In the genomic region with DNA sequence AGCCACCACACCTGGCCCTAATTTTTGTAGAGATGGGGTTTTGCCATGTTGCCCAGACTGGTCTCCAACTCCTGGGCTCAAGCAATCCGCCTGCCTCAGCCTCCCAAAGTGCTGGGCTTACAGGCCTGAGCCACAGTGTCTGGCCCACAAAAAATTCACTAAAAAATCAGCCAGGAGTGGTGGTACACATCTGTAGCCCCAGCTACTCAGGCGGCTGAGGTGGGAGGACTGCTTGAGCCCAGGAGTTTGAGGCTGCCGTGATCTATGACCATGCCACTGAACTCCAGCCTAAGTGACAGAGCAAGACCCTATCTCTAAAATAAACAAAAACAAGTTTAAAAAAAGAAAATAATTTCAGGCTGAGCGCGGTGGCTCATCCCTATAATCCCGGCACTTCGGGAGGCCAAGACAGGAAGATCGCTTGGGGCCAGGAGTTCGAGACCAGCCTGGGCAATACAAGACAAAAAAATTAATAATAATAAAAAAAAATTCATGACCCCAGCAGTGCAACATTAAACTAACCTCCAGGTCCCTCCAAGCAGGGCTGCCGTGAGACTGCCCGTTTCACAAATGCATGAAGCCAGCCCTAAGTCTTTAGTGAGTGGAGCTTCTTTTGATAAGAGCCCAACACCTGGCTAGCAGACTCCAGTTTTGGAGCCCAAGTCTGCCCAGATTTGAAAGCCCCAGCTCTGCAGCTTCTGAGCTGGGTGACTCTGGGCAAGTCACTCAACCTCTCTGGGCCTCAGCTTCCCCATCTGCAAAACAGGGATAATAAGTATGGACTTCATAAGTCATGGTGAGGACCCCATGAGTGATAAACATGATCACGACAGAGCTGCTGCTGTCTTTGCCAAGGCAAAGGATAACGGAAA, we compare ENCODE assay signal across 8 cellular contexts. TPM values are rescaled to one million over a fixed set of nuclear protein-coding genes. Genes with fewer than 3 reads are reported as not detected.
DNase-seq lines count a peak whose midpoint lies in the region; ATAC-seq, FAIRE-seq and TF ChIP-seq lines count a peak whose summit lies in the region.

No MANE protein-coding gene starts in this region.

- TF ChIP-seq EP300 in gastroesophageal sphincter (IDR thresholded peaks at IDR 0.05) = no peak

- H3K4me3 Mint-ChIP-seq in activated T-cell treated with anti-CD3 and anti-CD28 coated beads, Interleukin-2, amount 50 U/mL, for 4 hours = peak overlapping the region; percentile 91

- no peak for TF ChIP-seq CTCF in HFF-Myc (IDR thresholded peaks at IDR 0.05; ENCODE audit: low read depth, low read length, missing control alignments)
- TF ChIP-seq CTCF in gastroesophageal sphincter (IDR thresholded peaks at IDR 0.05) = no peak

- no peaks in the 10 kb centered on the region for H3K27me3 Mint-ChIP-seq in activated T-cell treated with anti-CD3 and anti-CD28 coated beads, Interleukin-2, amount 50 U/mL, for 4 hours (ENCODE audit: low read depth)

- H3K36me3 ChIP-seq in gastroesophageal sphincter = peaks cover 0 to 28% of the 10 kb centered on the region in 2 donors

- H3K4me1 ChIP-seq in gastroesophageal sphincter = peaks cover 2 to 89% (median 54%) of the 10 kb centered on the region in 3 donors

- FAIRE-seq in GM12892 (lab: Jason Lieb, UNC) = no peak

- H3K4me1 Mint-ChIP-seq in activated T-cell treated with anti-CD3 and anti-CD28 coated beads, Interleukin-2, amount 50 U/mL, for 4 hours (ENCODE audit: low read depth) = peaks cover 55% of the 10 kb centered on the region

- H3K9me3 ChIP-seq in gastroesophageal sphincter = no peaks in the 10 kb centered on the region

- H3K4me3 ChIP-seq in HFF-Myc (replicated peaks; ENCODE audit: low read depth, low read length) (peak overlapping the region; percentile 96), gastroesophageal sphincter (peak overlapping the region; percentile 91 to 98)

- no peak for DNase-seq in HFF-Myc (ENCODE audit: extremely low read depth, low read depth)
- DNase-seq in activated T-cell treated with anti-CD3 and anti-CD28 coated beads, Interleukin-2, amount 50 U/mL, for 4 hours = no peak
- peak; percentile 42 for DNase-seq in stimulated activated CD8-positive, alpha-beta memory T cell treated with anti-CD3 and anti-CD28 coated beads, Interleukin-4, amount 100 ng/mL, for 48 hours
- no peak for DNase-seq in GM12892 (ENCODE audit: insufficient read length)

- peak overlapping the region; percentile 98 to 100 (median 100) for H3K27ac ChIP-seq in gastroesophageal sphincter

- H3K36me3 Mint-ChIP-seq in activated T-cell treated with anti-CD3 and anti-CD28 coated beads, Interleukin-2, amount 50 U/mL, for 4 hours (ENCODE audit: insufficient read depth) = peaks cover 17% of the 10 kb centered on the region

- ATAC-seq in activated T-cell treated with anti-CD3 and anti-CD28 coated beads, Interleukin-2, amount 50 U/mL, for 4 hours = no peak
- ATAC-seq in gastroesophageal sphincter = no peak
- ATAC-seq in HG02571 (IDR thresholded peaks at IDR 0.05; ENCODE audit: unreplicated experiment) = no peak
- ATAC-seq in HG03097 (IDR thresholded peaks at IDR 0.05; ENCODE audit: low FRiP score, unreplicated experiment) = no peak
- ATAC-seq in GM21423 (IDR thresholded peaks at IDR 0.05; ENCODE audit: unreplicated experiment) = no peak

- H3K27me3 ChIP-seq in gastroesophageal sphincter = no peaks in the 10 kb centered on the region

- WGBS in gastroesophageal sphincter (ENCODE audit: low coverage in 1 of 2), 2 donors = 49 to 57% methylated on average over 3 to 9 of the region's 13 CpGs

- no peaks in the 10 kb centered on the region for H3K9me3 Mint-ChIP-seq in activated T-cell treated with anti-CD3 and anti-CD28 coated beads, Interleukin-2, amount 50 U/mL, for 4 hours

- TF ChIP-seq POLR2A in gastroesophageal sphincter (IDR thresholded peaks at IDR 0.05) (peak in 1 of 2 donors; percentile 18), GM12892 (IDR thresholded peaks at IDR 0.05; ENCODE audit: low read depth, low read length) (no peak)

RNA-seq across cellular contexts. Expression of a gene that starts 38.6 kb away (rescaled TPM):
- total RNA-seq in activated T-cell treated with anti-CD3 and anti-CD28 coated beads, Interleukin-2, amount 50 U/mL, for 4 hours = under 1 TPM in 1 of 3 donors, not detected in 2; 0.52 TPM
- total RNA-seq in gastroesophageal sphincter = 1 to 10 TPM in 2 of 4 donors, not detected in 2; 1.1 to 5.0 TPM
- polyA plus RNA-seq in GM12892 (2012; ENCODE audit: missing spikeins) = 1.2 TPM

RNA-seq across cellular contexts. Expression of a gene that starts 43.1 kb away (rescaled TPM):
- 1 to 10 TPM; 3.2 to 5.0 (median 3.7) TPM for total RNA-seq in activated T-cell treated with anti-CD3 and anti-CD28 coated beads, Interleukin-2, amount 50 U/mL, for 4 hours
- 1 to 10 TPM; 3.9 to 9.2 (median 4.2) TPM for total RNA-seq in gastroesophageal sphincter
- polyA plus RNA-seq in GM12892 (2012; ENCODE audit: missing spikeins) = 1.8 TPM
